In the genomic region with DNA sequence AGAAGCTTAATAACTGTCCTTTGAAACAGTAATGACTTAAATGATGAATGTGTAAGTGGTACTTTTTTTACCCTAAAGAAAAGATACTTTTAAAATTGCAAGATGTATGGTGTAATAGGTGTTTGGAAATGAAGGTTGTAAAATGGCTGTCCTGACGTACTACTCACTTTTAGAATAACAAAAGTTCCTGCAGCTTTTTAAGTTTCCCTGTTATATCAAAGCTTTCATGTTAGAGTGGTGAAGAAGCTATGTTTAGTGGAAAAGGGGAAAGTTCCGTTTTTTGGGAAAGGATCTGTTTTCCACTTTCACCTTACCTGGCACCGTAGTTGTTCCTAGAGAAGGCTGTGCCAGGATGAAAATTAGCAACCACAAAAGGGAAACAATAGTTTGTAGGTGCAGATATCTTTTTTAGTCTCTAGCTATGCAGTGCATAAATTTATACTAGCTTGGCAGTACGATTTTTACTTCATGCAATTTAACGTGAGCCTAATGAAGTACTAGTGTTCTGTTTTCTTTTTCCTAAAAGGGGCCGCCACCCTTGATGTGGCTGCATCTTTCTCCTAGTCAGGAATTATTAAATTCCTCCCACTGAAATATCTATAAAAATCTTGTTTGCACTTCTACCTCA, we compare ENCODE assay signal across 8 cellular contexts. TPM values are rescaled to one million over a fixed set of nuclear protein-coding genes. Genes with fewer than 3 reads are reported as not detected.
A peak's percentile ranks its signal among the peaks of the same experiment; 100 is the strongest.
DNase-seq lines count a peak whose midpoint lies in the region; ATAC-seq and TF ChIP-seq lines count a peak whose summit lies in the region.

No MANE protein-coding gene starts in this region.

- H3K56ac ChIP-seq in mesendoderm (ENCODE audit: low read length) = peak overlapping the region; percentile 70

- no peak overlapping the region for H2BK5ac ChIP-seq in mesendoderm (ENCODE audit: low read length)

- H4K5ac ChIP-seq in mesendoderm (ENCODE audit: low read length) = no peak overlapping the region

- H3K4me3 ChIP-seq in ACC112 (ENCODE audit: low read depth, low read length) (peak overlapping the region; percentile 97), body of pancreas (peak overlapping the region; percentile 54 to 74), mesendoderm (ENCODE audit: low read length) (peak overlapping the region; percentile 30)

- no peak overlapping the region for H2AK5ac ChIP-seq in mesendoderm (ENCODE audit: low read length)

- ATAC-seq in body of pancreas = no peak

- H3K27me3 ChIP-seq in ACC112 (ENCODE audit: insufficient read depth, low read length) (no peaks in the 10 kb centered on the region), body of pancreas (no peaks in the 10 kb centered on the region), mesendoderm (ENCODE audit: insufficient read depth, low read length, poor library complexity) (no peaks in the 10 kb centered on the region)

- H3K4me1 ChIP-seq in ACC112 (ENCODE audit: control insufficient read depth, insufficient read depth, low read length, unreplicated experiment) (peaks cover 40% of the 10 kb centered on the region), body of pancreas (peaks cover 41% of the 10 kb centered on the region), mesendoderm (ENCODE audit: control insufficient read depth, low read depth, low read length) (peaks cover 3% of the 10 kb centered on the region)

- no peak overlapping the region for H2BK15ac ChIP-seq in mesendoderm (replicated peaks; ENCODE audit: low read depth)

- no peak for TF ChIP-seq POLR2A in body of pancreas (IDR thresholded peaks at IDR 0.05)

- H2AFZ ChIP-seq in ACC112 (ENCODE audit: low read length, unreplicated experiment) = peak overlapping the region; percentile 68

- H2BK120ac ChIP-seq in mesendoderm (ENCODE audit: low read depth, low read length) = no peak overlapping the region

- WGBS in body of pancreas, 2 donors = 10 to 11% methylated on average over 6 of the region's 6 CpGs
- no CpG with 5 or more reads among the region's 6 CpGs for WGBS in mesendoderm (ENCODE audit: extremely low coverage, insufficient coverage, low lambda C conversion rate)

- TF ChIP-seq CTCF in body of pancreas (IDR thresholded peaks at IDR 0.05) (no peak), GM10266 (IDR thresholded peaks at IDR 0.05; ENCODE audit: control insufficient read depth, insufficient read depth, low read depth, missing control alignments) (no peak)

- peak; percentile 9 for DNase-seq in HT-29 (ENCODE audit: low spot score)
- no peak for DNase-seq in body of pancreas
- DNase-seq in mesendoderm = no peak
- no peak for DNase-seq in activated effector memory CD4-positive, alpha-beta T cell treated with Interleukin-2 at 50 U/mL for 16 hours
- DNase-seq in NCI-H2029 (lab: John Stamatoyannopoulos, UW) = no peak
- DNase-seq in GM10266 (ENCODE audit: extremely low spot score) = no peak
- DNase-seq in NCI-H2227 treated with DMSO at 0.1 percent for 48 hours (lab: John Stamatoyannopoulos, UW) = no peak

- H3K79me1 ChIP-seq in mesendoderm (ENCODE audit: low read length) = peaks cover 3% of the 10 kb centered on the region

- peak overlapping the region; percentile 28 for H3K4me2 ChIP-seq in mesendoderm (ENCODE audit: low read length)

- H3K23ac ChIP-seq in mesendoderm (ENCODE audit: low read length) = no peak overlapping the region

- no peak overlapping the region for H3K4ac ChIP-seq in mesendoderm (ENCODE audit: low read depth, low read length)

- peaks cover 62% of the 10 kb centered on the region for H3K79me2 ChIP-seq in ACC112 (ENCODE audit: control insufficient read depth, insufficient read depth, low read length, unreplicated experiment)
- H3K79me2 ChIP-seq in mesendoderm (ENCODE audit: control insufficient read depth, insufficient read depth, low read length) = peaks cover 8% of the 10 kb centered on the region

- no peak overlapping the region for H4K8ac ChIP-seq in mesendoderm (ENCODE audit: low read depth, low read length)

- intact Hi-C loops in body of pancreas (cut with DNase I) = no loop called here

- H3K36me3 ChIP-seq in ACC112 (ENCODE audit: insufficient read depth, low read length) (no peaks in the 10 kb centered on the region), body of pancreas (replicated peaks in 1 of 2; ENCODE audit: insufficient read depth in 1 of 2, low read depth in 2 of 2) (no peaks in the 10 kb centered on the region), mesendoderm (ENCODE audit: control insufficient read depth, insufficient read depth, low read length) (no peaks in the 10 kb centered on the region)

- no peaks in the 10 kb centered on the region for H3K9me3 ChIP-seq in body of pancreas

- no peak overlapping the region for H3K18ac ChIP-seq in mesendoderm (ENCODE audit: low read length)

- peak overlapping the region; percentile 96 for H3K9ac ChIP-seq in mesendoderm (ENCODE audit: low read length)

- H3K27ac ChIP-seq in ACC112 (ENCODE audit: low read depth, low read length) (peak overlapping the region; percentile 93), body of pancreas (peak overlapping the region; percentile 65 to 99 (median 98)), mesendoderm (ENCODE audit: low read depth, low read length) (no peak overlapping the region)

RNA-seq across cellular contexts. Expression of a gene that starts 1.3 kb away (rescaled TPM):
- total RNA-seq in HT-29 (2014; rRNA removed; shearing (Covaris generic)) = 70.8 and 76.8 TPM in 2 replicates
- 10 to 100 TPM; 41.2 to 71.9 TPM for total RNA-seq in body of pancreas
- 124 TPM for polyA plus RNA-seq in mesendoderm (2013, experiment 1 of 2)
- 126 TPM for polyA plus RNA-seq in mesendoderm (2013, experiment 2 of 2)

Comparison
In these comparisons a context has a peak if more than half of its experiments do, and no peak if none do; other contexts are left out.
1. H3K4me3 ChIP-seq: peak in every context shown above with its lines; median percentile 97 in ACC112; 64 in body of pancreas; 30 in mesendoderm.